In the genomic region with DNA sequence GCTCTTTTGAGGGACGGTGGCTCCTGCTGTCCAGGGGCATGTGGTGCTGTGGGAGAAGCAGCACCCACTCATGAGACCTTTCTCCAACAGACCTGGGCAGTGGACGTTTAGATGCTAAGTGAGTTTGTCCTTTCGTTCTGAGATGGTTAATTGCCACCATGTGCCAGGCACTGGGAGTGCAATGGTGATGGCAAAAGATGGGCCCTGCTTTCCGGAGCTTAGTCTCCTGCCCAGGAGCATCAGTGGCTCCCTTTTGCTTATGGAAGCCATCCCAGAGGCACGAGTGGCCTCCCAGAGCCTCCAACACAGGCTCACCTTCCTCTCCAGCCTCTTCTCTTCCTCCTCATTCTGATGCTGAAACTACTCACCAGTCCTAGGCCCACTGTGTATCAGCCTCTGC, we compare ENCODE assay signal across 11 cellular contexts. TPM values are rescaled to one million over a fixed set of nuclear protein-coding genes. Genes with fewer than 3 reads are reported as not detected.
A peak's percentile ranks its signal among the peaks of the same experiment; 100 is the strongest.
DNase-seq lines count a peak whose midpoint lies in the region; ATAC-seq and TF ChIP-seq lines count a peak whose summit lies in the region.
"Had no signal": no experiment of that assay in that cellular context is flagged by ENCODE, and none has a peak within 500 bp of the region (broad histone marks: within the 10 kb centered on the region; RNA-seq: fewer than 3 reads in every experiment).

No MANE protein-coding gene starts in this region.

- no peak for TF ChIP-seq POLR2A in tibial nerve (IDR thresholded peaks at IDR 0.05)

- H3K9me3 ChIP-seq in left lung (no peaks in the 10 kb centered on the region), tibial nerve (no peaks in the 10 kb centered on the region)

- TF ChIP-seq EP300 in tibial nerve (IDR thresholded peaks at IDR 0.05), result no peak

- no peaks in the 10 kb centered on the region for H3K27me3 Mint-ChIP-seq in activated naive CD4-positive, alpha-beta T cell treated with anti-CD3 and anti-CD28 coated beads, Interleukin-2, amount 50 U/mL, for 24 hours
- no peaks in the 10 kb centered on the region for H3K27me3 Mint-ChIP-seq in activated B cell treated with CpG ODN at 0.5 μM for 24 hours

- peak overlapping the region; percentile 89 for H3K27ac Mint-ChIP-seq in activated naive CD4-positive, alpha-beta T cell treated with anti-CD3 and anti-CD28 coated beads, Interleukin-2, amount 50 U/mL, for 24 hours
- H3K27ac Mint-ChIP-seq in activated B cell treated with CpG ODN at 0.5 μM for 24 hours, result peak overlapping the region; percentile 84

- WGBS in tibial nerve, 2 donors, result 55 to 64% methylated on average over 5 of the region's 5 CpGs

- H3K4me1 Mint-ChIP-seq in activated naive CD4-positive, alpha-beta T cell treated with anti-CD3 and anti-CD28 coated beads, Interleukin-2, amount 50 U/mL, for 24 hours, result peaks cover 35% of the 10 kb centered on the region
- peaks cover 27% of the 10 kb centered on the region for H3K4me1 Mint-ChIP-seq in activated B cell treated with CpG ODN at 0.5 μM for 24 hours

- H3K27me3 ChIP-seq in left lung, result no peaks in the 10 kb centered on the region
- no peaks in the 10 kb centered on the region for H3K27me3 ChIP-seq in tibial nerve

- DNase-seq in activated naive CD4-positive, alpha-beta T cell (lab: John Stamatoyannopoulos, UW), result no peak
- DNase-seq in activated B cell treated with CpG ODN at 0.5 μM for 24 hours (no peak), left lung (no peak), tibial nerve (ENCODE audit: low spot score in 2 of 2) (no peak)
- DNase-seq: GM23248, RPMI8226 had no signal

- TF ChIP-seq CTCF in activated B cell treated with CpG ODN at 0.5 μM for 24 hours (IDR thresholded peaks at IDR 0.05) (no peak), left lung (IDR thresholded peaks at IDR 0.05) (no peak), tibial nerve (IDR thresholded peaks at IDR 0.05) (no peak)

- H3K4me1 ChIP-seq in left lung (peaks cover 5 to 55% of the 10 kb centered on the region in 2 donors), tibial nerve (peaks cover 0 to 94% (median 32%) of the 10 kb centered on the region in 4 donors)

- CTCF ChIA-PET in activated B cell treated with CpG ODN at 0.5 μM for 24 hours (lab: Charles Lee), result no interaction called here

- H3K36me3 Mint-ChIP-seq in activated naive CD4-positive, alpha-beta T cell treated with anti-CD3 and anti-CD28 coated beads, Interleukin-2, amount 50 U/mL, for 24 hours, result peaks cover 3% of the 10 kb centered on the region
- H3K36me3 Mint-ChIP-seq in activated B cell treated with CpG ODN at 0.5 μM for 24 hours (ENCODE audit: low read depth), result peaks cover 23% of the 10 kb centered on the region

- H3K36me3 ChIP-seq in left lung, result peaks cover 0 to 36% of the 10 kb centered on the region in 2 donors
- H3K36me3 ChIP-seq in tibial nerve, result peaks cover 0 to 27% (median 0%) of the 10 kb centered on the region in 3 donors

- no peaks in the 10 kb centered on the region for H3K9me3 Mint-ChIP-seq in activated naive CD4-positive, alpha-beta T cell treated with anti-CD3 and anti-CD28 coated beads, Interleukin-2, amount 50 U/mL, for 24 hours
- no peaks in the 10 kb centered on the region for H3K9me3 Mint-ChIP-seq in activated B cell treated with CpG ODN at 0.5 μM for 24 hours

- H3K27ac ChIP-seq in left lung, result peak overlapping the region; percentile 33 to 72
- peak overlapping the region in 3 of 4 donors; percentile 30 to 69 (median 66) for H3K27ac ChIP-seq in tibial nerve
- H3K27ac ChIP-seq: GM23248, VCaP had no signal

- no peak overlapping the region for H3K4me3 ChIP-seq in left lung
- no peak overlapping the region for H3K4me3 ChIP-seq in tibial nerve
- H3K4me3 ChIP-seq: GM23248 had no signal

- intact Hi-C loops in activated B cell treated with CpG ODN at 0.5 μM for 24 hours (cut with micrococcal nuclease) (no loop called here), left lung (cut with DNase I) (no loop called here)

- H3K4me3 Mint-ChIP-seq in activated naive CD4-positive, alpha-beta T cell treated with anti-CD3 and anti-CD28 coated beads, Interleukin-2, amount 50 U/mL, for 24 hours, result peak overlapping the region; percentile 61
- H3K4me3 Mint-ChIP-seq in activated B cell treated with CpG ODN at 0.5 μM for 24 hours, result no peak overlapping the region

- POLR2A ChIA-PET in activated B cell treated with CpG ODN at 0.5 μM for 24 hours (lab: Charles Lee), result interaction anchor here (0.6 to 1.4 kb wide), 2 partner anchors 29 to 218 kb away, joined by 4 to 5 read pairs; a partner anchor contains a TSS

- no peak for ATAC-seq in activated B cell treated with CpG ODN at 0.5 μM for 24 hours (ENCODE audit: low read depth)
- ATAC-seq in left lung, result no peak
- ATAC-seq in GM18867 (IDR thresholded peaks at IDR 0.05; ENCODE audit: unreplicated experiment), result no peak
- ATAC-seq in HG02571 (IDR thresholded peaks at IDR 0.05; ENCODE audit: unreplicated experiment), result no peak
- no peak for ATAC-seq in HG03565 (IDR thresholded peaks at IDR 0.05; ENCODE audit: unreplicated experiment)

RNA-seq across cellular contexts. Expression of a gene that starts 28.4 kb away (rescaled TPM):
- 1.2 and 1.4 TPM in 2 replicates for total RNA-seq in activated B cell treated with CpG ODN at 0.5 μM for 24 hours
- 10 to 100 TPM; 43.8 to 74.4 TPM for total RNA-seq in left lung
- total RNA-seq in tibial nerve, result 10 to 100 TPM; 36.0 to 59.0 (median 51.3) TPM

RNA-seq across cellular contexts. Expression of a gene that starts 29.4 kb away (rescaled TPM):
- total RNA-seq in activated B cell treated with CpG ODN at 0.5 μM for 24 hours, result 21.0 and 24.9 TPM in 2 replicates
- 10 to 100 TPM; 15.8 to 22.9 TPM for total RNA-seq in left lung
- 10 to 100 TPM; 43.3 to 84.6 (median 53.0) TPM for total RNA-seq in tibial nerve

RNA-seq across cellular contexts. Expression of a gene that starts 30.5 kb away (rescaled TPM):
- total RNA-seq in activated B cell treated with CpG ODN at 0.5 μM for 24 hours (80.3 and 86.6 TPM in 2 replicates), left lung (10 to 100 TPM; 68.4 to 74.3 TPM), tibial nerve (10 to 100 TPM; 84.3 to 95.1 (median 89.9) TPM)

RNA-seq across cellular contexts. Expression of a gene that starts 38.5 kb away (rescaled TPM):
- 27.5 and 29.9 TPM in 2 replicates for total RNA-seq in activated B cell treated with CpG ODN at 0.5 μM for 24 hours
- 100 to 1,000 TPM; 161 to 173 TPM for total RNA-seq in left lung
- 10 to 100 TPM in 1 of 4 donors, 1 to 10 TPM in 3; 8.4 to 18.4 (median 8.8) TPM for total RNA-seq in tibial nerve
- total RNA-seq: GM23248 had no signal

Comparison
In these comparisons a context has a peak if more than half of its experiments do, and no peak if none do; other contexts are left out.
1. RNA of a gene that starts 28.4 kb away (total RNA-seq): 43.8 to 74.4 TPM in left lung and 36.0 to 59.0 TPM in tibial nerve; 1.2 to 1.4 TPM in activated B cell treated with CpG ODN at 0.5 μM for 24 hours; every median in the first group is over 10 times any median in the second.